Comparison of ENCODE assay signal across 8 cellular contexts in the genomic region with DNA sequence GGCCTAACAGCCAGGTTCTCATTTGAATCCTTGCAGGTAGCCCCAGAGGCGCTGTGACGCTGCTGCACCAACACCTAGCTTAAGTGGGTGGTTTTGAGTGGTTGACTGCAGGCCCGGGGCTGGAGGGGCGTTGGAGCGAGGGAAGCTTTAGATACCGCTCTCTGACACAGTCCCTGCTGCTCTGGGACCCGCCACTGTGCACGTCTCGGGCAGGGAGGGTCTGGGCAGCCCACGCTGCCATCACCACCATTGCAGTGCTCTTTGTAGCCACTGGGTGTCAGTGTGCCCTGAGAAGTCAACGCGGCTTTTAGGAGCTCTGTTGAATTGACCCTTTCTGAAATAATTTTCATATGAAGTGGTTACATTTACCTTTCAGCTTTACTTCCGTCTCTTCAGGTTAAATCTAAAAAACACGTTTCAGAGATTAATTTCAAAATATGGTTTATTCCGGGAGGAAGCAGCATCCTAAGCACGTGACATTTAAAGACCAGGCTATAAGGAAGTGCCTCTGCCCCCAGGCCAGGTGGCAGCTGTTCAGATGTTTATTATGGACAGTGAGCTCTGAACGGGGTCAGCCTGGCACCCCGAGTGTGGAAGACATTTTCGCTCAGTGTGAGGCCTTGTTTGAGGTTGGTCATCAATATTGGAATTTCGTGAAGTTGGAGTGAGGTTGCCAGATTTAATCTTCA. TPM values are rescaled to one million over a fixed set of nuclear protein-coding genes. Genes with fewer than 3 reads are reported as not detected.
A peak's percentile ranks its signal among the peaks of the same experiment; 100 is the strongest.
DNase-seq lines count a peak whose midpoint lies in the region; ATAC-seq, FAIRE-seq and TF ChIP-seq lines count a peak whose summit lies in the region.

No MANE protein-coding gene starts in this region.

- DNase-seq in AG08395 (ENCODE audit: low spot score) (peak; percentile 76), GM19239 (ENCODE audit: insufficient read length, low spot score) (peak; percentile 62), NCI-H748 (lab: John Stamatoyannopoulos, UW; ENCODE audit: unreplicated experiment) (peak; percentile 70), H1 (ENCODE audit: low read depth in 1 of 2, low spot score in 2 of 2) (peak; percentile 38 to 82), midbrain (lab: John Stamatoyannopoulos, UW) (peak; percentile 32), NCI-H226 (no peak)
- DNase-seq in activated CD8-positive, alpha-beta T cell treated with anti-CD3 and anti-CD28 coated beads, Interleukin-2, amount 10 ng/mL, durations not matched to agents 7 days and 5 days, result peak; percentile 70
- peak; percentile 15 for DNase-seq in stimulated activated CD8-positive, alpha-beta memory T cell treated with anti-CD3 and anti-CD28 coated beads, Interleukin-7, amount 100 ng/mL, for 24 hours (ENCODE audit: low read depth)

- H2BK120ac ChIP-seq in H1 (replicated peaks; ENCODE audit: low read depth, low read length), result no peak overlapping the region

- H3K27me3 Mint-ChIP-seq in activated CD8-positive, alpha-beta T cell treated with anti-CD3 and anti-CD28 coated beads, Interleukin-2, amount 10 ng/mL, durations not matched to agents 7 days and 5 days (ENCODE audit: low read depth), result no peaks in the 10 kb centered on the region

- no peak overlapping the region for H4K91ac ChIP-seq in H1 (replicated peaks; ENCODE audit: insufficient read length, low read length)

- no peak overlapping the region for H3K14ac ChIP-seq in H1 (ENCODE audit: insufficient read length)

- no peak overlapping the region for H3K4me3 ChIP-seq in H1 (ENCODE audit: extremely low read depth in 1 of 4, insufficient read depth in 2 of 4, low read depth in 3 of 4, low read length in 4 of 4)

- H3K79me1 ChIP-seq in H1 (ENCODE audit: low read depth, low read length), result no peaks in the 10 kb centered on the region

- no peak overlapping the region for H3K9ac ChIP-seq in H1 (replicated peaks in 1 of 4; ENCODE audit: extremely low read depth in 1 of 4, low read depth in 3 of 4, low read length in 3 of 4)

- TF ChIP-seq POLR2A in H1 (IDR thresholded peaks at IDR 0.05; ENCODE audit: control extremely low read depth in 1 of 2, low read depth in 2 of 2, low read length in 2 of 2), result no peak

- no peak overlapping the region for H2BK5ac ChIP-seq in H1 (ENCODE audit: low read depth, low read length)

- H3K4me1 ChIP-seq in H1 (replicated peaks in 1 of 4; ENCODE audit: control insufficient read depth in 3 of 4, insufficient read depth in 4 of 4, low read length in 3 of 4), result peaks cover 0 to 2% (median 1%) of the 10 kb centered on the region in 4 experiments; a peak in 3 of 7 replicates

- H3K79me2 ChIP-seq in H1 (ENCODE audit: control insufficient read depth in 1 of 2, insufficient read depth in 2 of 2, low read length in 2 of 2), result no peaks in the 10 kb centered on the region

- H3K23me2 ChIP-seq in H1 (ENCODE audit: low read depth, low read length), result no peaks in the 10 kb centered on the region

- TF ChIP-seq CTCF in H1 (IDR thresholded peaks at IDR 0.05; ENCODE audit: control extremely low read depth in 1 of 3, insufficient read depth in 1 of 3, low read depth in 1 of 3, low read length in 3 of 3), result peak; percentile 93 to 97 (median 95)

- CTCF ChIA-PET in activated CD8-positive, alpha-beta T cell treated with anti-CD3 and anti-CD28 coated beads, Interleukin-2, amount 10 ng/mL, durations not matched to agents 7 days and 5 days (lab: Charles Lee), result interaction anchor here (0.6 to 9.7 kb wide), 48 partner anchors 8 to 693 kb away, joined by 3 to 216 read pairs (median 4); partner anchors contain the start of genes PARVB, PARVG and SAMM50
- CTCF ChIA-PET in H1 (lab: Charles Lee; ENCODE audit: partially characterized antibody), result interaction anchor here (0.6 to 5.7 kb wide), 95 partner anchors 10 to 660 kb away, joined by 3 to 100 read pairs (median 4); partner anchors contain the start of gene PARVB

- no peaks in the 10 kb centered on the region for H3K9me3 Mint-ChIP-seq in activated CD8-positive, alpha-beta T cell treated with anti-CD3 and anti-CD28 coated beads, Interleukin-2, amount 10 ng/mL, durations not matched to agents 7 days and 5 days (ENCODE audit: insufficient read depth)

- no peak for TF ChIP-seq EP300 in H1 (IDR thresholded peaks at IDR 0.05; ENCODE audit: borderline replicate concordance in 1 of 2, low read depth in 2 of 2, low read length in 2 of 2)

- peaks cover 28% of the 10 kb centered on the region for H3K4me1 Mint-ChIP-seq in activated CD8-positive, alpha-beta T cell treated with anti-CD3 and anti-CD28 coated beads, Interleukin-2, amount 10 ng/mL, durations not matched to agents 7 days and 5 days (ENCODE audit: low read depth)

- no peak overlapping the region for H2BK20ac ChIP-seq in H1 (ENCODE audit: low read length)

- H3K27ac ChIP-seq in H1 (ENCODE audit: low read depth, low read length), result no peak overlapping the region

- peak; percentile 94 to 95 for TF ChIP-seq RAD21 in H1 (IDR thresholded peaks at IDR 0.05 in 1 of 2, conservative IDR thresholded peaks at IDR 0.05 in 1 of 2; ENCODE audit: low read depth in 2 of 2, low read length in 2 of 2)

- no peak overlapping the region for H3K56ac ChIP-seq in H1 (replicated peaks; ENCODE audit: insufficient read length, low read depth, low read length)

- no peak overlapping the region for H2BK12ac ChIP-seq in H1 (ENCODE audit: low read depth, low read length)

- H2AK5ac ChIP-seq in H1 (ENCODE audit: low read depth, low read length), result no peak overlapping the region

- H4K20me1 ChIP-seq in H1 (replicated peaks in 1 of 2; ENCODE audit: control insufficient read depth in 1 of 2, insufficient read depth in 2 of 2, low read length in 2 of 2), result peaks cover 2 to 6% of the 10 kb centered on the region in 2 experiments

- H3K27ac Mint-ChIP-seq in activated CD8-positive, alpha-beta T cell treated with anti-CD3 and anti-CD28 coated beads, Interleukin-2, amount 10 ng/mL, durations not matched to agents 7 days and 5 days, result peak overlapping the region; percentile 48

- peaks cover 65% of the 10 kb centered on the region for H3K36me3 Mint-ChIP-seq in activated CD8-positive, alpha-beta T cell treated with anti-CD3 and anti-CD28 coated beads, Interleukin-2, amount 10 ng/mL, durations not matched to agents 7 days and 5 days (ENCODE audit: low read depth)

- H3K4me3 Mint-ChIP-seq in activated CD8-positive, alpha-beta T cell treated with anti-CD3 and anti-CD28 coated beads, Interleukin-2, amount 10 ng/mL, durations not matched to agents 7 days and 5 days, result no peak overlapping the region

- 57% methylated on average over 20 of the region's 20 CpGs; no CpG with 5 or more reads in 1 of the 2 experiments for WGBS in H1 (ENCODE audit: extremely low coverage in 1 of 2, insufficient coverage in 1 of 2, insufficient read length in 1 of 2, insufficient replicate concordance in 2 of 2, low coverage in 1 of 2, low lambda C conversion rate in 2 of 2, missing lambda C conversion rate in 1 of 2), 2 experiments

- H3K4me2 ChIP-seq in H1 (ENCODE audit: insufficient read depth in 1 of 2, low read depth in 2 of 2, low read length in 2 of 2), result no peak overlapping the region

- no peak overlapping the region for H2AFZ ChIP-seq in H1 (ENCODE audit: low read length)

- FAIRE-seq in GM19239 (lab: Jason Lieb, UNC) (peak; percentile 96), H1 (lab: Jason Lieb, UNC) (peak; percentile 89)

- no peaks in the 10 kb centered on the region for H3K27me3 ChIP-seq in H1 (replicated peaks in 1 of 4; ENCODE audit: control insufficient read depth in 3 of 4, extremely low read depth in 1 of 4, insufficient read depth in 3 of 4, low read length in 3 of 4)

- H4K5ac ChIP-seq in H1 (ENCODE audit: insufficient read length, low read depth, low read length), result no peak overlapping the region

- POLR2A ChIA-PET in activated CD8-positive, alpha-beta T cell treated with anti-CD3 and anti-CD28 coated beads, Interleukin-2, amount 10 ng/mL, durations not matched to agents 7 days and 5 days (lab: Charles Lee), result interaction anchor here (1.2 to 1.7 kb wide), 2 partner anchors 93 to 188 kb away, joined by 6 to 9 read pairs; no protein-coding TSS in a partner anchor
- POLR2A ChIA-PET in H1 (lab: Charles Lee; ENCODE audit: partially characterized antibody), result interaction anchor here (1.1 to 1.5 kb wide), 3 partner anchors 17 to 91 kb away, joined by 3 to 4 read pairs (median 3); no protein-coding TSS in a partner anchor

- no peak overlapping the region for H4K8ac ChIP-seq in H1 (ENCODE audit: extremely low read depth, insufficient read depth, low read length)

- no peak overlapping the region for H3K23ac ChIP-seq in H1 (ENCODE audit: insufficient read length)

- H2BK15ac ChIP-seq in H1 (ENCODE audit: low read length), result no peak overlapping the region

- no peak overlapping the region for H3K18ac ChIP-seq in H1 (ENCODE audit: extremely low read depth, low read length)

- H3K36me3 ChIP-seq in H1 (ENCODE audit: control insufficient read depth in 2 of 4, insufficient read depth in 4 of 4, low read length in 3 of 4), result peaks cover 3 to 27% (median 21%) of the 10 kb centered on the region in 4 experiments; a peak in 5 of 8 replicates

- H3K4ac ChIP-seq in H1 (replicated peaks; ENCODE audit: insufficient read length, low read depth, low read length), result no peak overlapping the region

- H3K9me3 ChIP-seq in H1 (ENCODE audit: insufficient read depth in 2 of 2, low read depth in 1 of 2, low read length in 1 of 2), result no peaks in the 10 kb centered on the region

- ATAC-seq in activated CD8-positive, alpha-beta T cell treated with anti-CD3 and anti-CD28 coated beads, Interleukin-2, amount 10 ng/mL, durations not matched to agents 7 days and 5 days, result peak; percentile 71

RNA-seq across cellular contexts. Expression of gene PARVB, which starts 30.9 kb away (rescaled TPM):
- total RNA-seq in activated CD8-positive, alpha-beta T cell treated with anti-CD3 and anti-CD28 coated beads, Interleukin-2, amount 10 ng/mL, durations not matched to agents 7 days and 5 days, result 10 to 100 TPM; 39.4 to 41.0 TPM
- 18.6 and 19.4 TPM in 2 replicates for total RNA-seq in H1 (2021; fragmentation: NEBNext Ultra II Directional; extraction: Animal tissue kit (Norgen Biotek cat#: 25700))
- polyA plus RNA-seq in H1 (2011; rRNA removed), result 14.5 and 18.4 TPM in 2 replicates
- polyA plus RNA-seq in H1 (2011; cell fraction: cytosol; rRNA removed), result 17.5 TPM
- polyA plus RNA-seq in H1 (2011; cell fraction: nucleus; rRNA removed), result 14.7 TPM
- polyA plus RNA-seq in H1 (2012, experiment 1 of 2), result 10.9 to 16.8 TPM (median 14.0 TPM) in 4 replicates
- polyA plus RNA-seq in H1 (2012, experiment 2 of 2), result 10.7 TPM
- 7.5 TPM for polyA plus RNA-seq in H1 (2013, experiment 1 of 2)
- polyA plus RNA-seq in H1 (2013, experiment 2 of 2), result 7.3 TPM
- polyA minus RNA-seq in H1 (2011; rRNA and poly(A)+ RNA removed), result 7.6 and 7.7 TPM in 2 replicates
- polyA minus RNA-seq in H1 (2011; cell fraction: cytosol; rRNA and poly(A)+ RNA removed), result 5.4 TPM
- polyA minus RNA-seq in H1 (2011; cell fraction: nucleus; rRNA and poly(A)+ RNA removed), result 2.2 TPM

RNA-seq across cellular contexts. Expression of gene SAMM50, which starts 38.0 kb away (rescaled TPM):
- 10 to 100 TPM; 50.7 to 52.4 TPM for total RNA-seq in activated CD8-positive, alpha-beta T cell treated with anti-CD3 and anti-CD28 coated beads, Interleukin-2, amount 10 ng/mL, durations not matched to agents 7 days and 5 days
- total RNA-seq in H1 (2021; fragmentation: NEBNext Ultra II Directional; extraction: Animal tissue kit (Norgen Biotek cat#: 25700)), result 67.2 and 70.3 TPM in 2 replicates
- 45.4 and 47.1 TPM in 2 replicates for polyA plus RNA-seq in H1 (2011; rRNA removed)
- polyA plus RNA-seq in H1 (2011; cell fraction: cytosol; rRNA removed), result 41.9 TPM
- polyA plus RNA-seq in H1 (2011; cell fraction: nucleus; rRNA removed), result 31.9 TPM
- polyA plus RNA-seq in H1 (2012, experiment 1 of 2), result 70.0 to 81.4 TPM (median 74.8 TPM) in 4 replicates
- polyA plus RNA-seq in H1 (2012, experiment 2 of 2), result 55.7 TPM
- polyA plus RNA-seq in H1 (2013, experiment 1 of 2), result 41.7 TPM
- polyA plus RNA-seq in H1 (2013, experiment 2 of 2), result 39.8 TPM
- polyA minus RNA-seq in H1 (2011; rRNA and poly(A)+ RNA removed), result 35.2 and 38.4 TPM in 2 replicates
- polyA minus RNA-seq in H1 (2011; cell fraction: cytosol; rRNA and poly(A)+ RNA removed), result 35.2 TPM
- polyA minus RNA-seq in H1 (2011; cell fraction: nucleus; rRNA and poly(A)+ RNA removed), result 16.6 TPM
